In genomic region chr14:88228519-88229236, GRCh38 we compare ENCODE assay signal across 28 cellular contexts.
DNase-seq lines count a peak whose midpoint lies in the region; ATAC-seq and TF ChIP-seq lines count a peak whose summit lies in the region.
"Had no signal": no experiment of that assay in that cellular context is flagged by ENCODE, and none has a peak within 500 bp of the region (broad histone marks: within the 10 kb centered on the region; RNA-seq: fewer than 3 reads in every experiment).

No MANE protein-coding gene starts in this region.

- H3K9me3 Mint-ChIP-seq in activated naive CD4-positive, alpha-beta T cell treated with anti-CD3 and anti-CD28 coated beads, Interleukin-2, amount 50 U/mL, for 72 hours: peaks cover 1 to 2% of the 10 kb centered on the region in 2 donors
- peaks cover under 1% of the 10 kb centered on the region for H3K9me3 Mint-ChIP-seq in activated naive CD4-positive, alpha-beta T cell treated with anti-CD3 and anti-CD28 coated beads, Interleukin-2, amount 10 ng/mL, durations not matched to agents 7 days and 5 days

- H3K36me3 Mint-ChIP-seq in activated naive CD4-positive, alpha-beta T cell treated with anti-CD3 and anti-CD28 coated beads, Interleukin-2, amount 50 U/mL, for 72 hours: peaks cover 7 to 11% of the 10 kb centered on the region in 2 donors
- no peaks in the 10 kb centered on the region for H3K36me3 Mint-ChIP-seq in activated naive CD4-positive, alpha-beta T cell treated with anti-CD3 and anti-CD28 coated beads, Interleukin-2, amount 10 ng/mL, durations not matched to agents 7 days and 5 days
- H3K36me3 Mint-ChIP-seq: CD4-positive, alpha-beta memory T cell had no signal

- H3K4me1 ChIP-seq in foreskin keratinocyte: no peaks in the 10 kb centered on the region

- H3K27ac ChIP-seq in foreskin keratinocyte: no peak overlapping the region
- H3K27ac ChIP-seq: PC-9 had no signal

- H3K27me3 ChIP-seq in foreskin keratinocyte: no peaks in the 10 kb centered on the region

- no peak overlapping the region for H3K4me3 Mint-ChIP-seq in activated naive CD4-positive, alpha-beta T cell treated with anti-CD3 and anti-CD28 coated beads, Interleukin-2, amount 10 ng/mL, durations not matched to agents 7 days and 5 days
- H3K4me3 Mint-ChIP-seq: B cell; CD4-positive, alpha-beta memory T cell; GM23338; nephron; stimulated activated naive CD8-positive, alpha-beta T cell treated with anti-CD3 and anti-CD28 coated beads, Interleukin-15, Interleukin-2, amounts not matched to agents 100 ng/mL and 50 ng/mL, for 24 hours; T-helper 2 cell treated with Interferon-gamma antibody and Interleukin-4, amounts not matched to agents 5 μg/mL and 100 μg/mL, for 36 hours had no signal

- no peak overlapping the region for H3K27ac Mint-ChIP-seq in activated naive CD4-positive, alpha-beta T cell treated with anti-CD3 and anti-CD28 coated beads, Interleukin-2, amount 50 U/mL, for 72 hours
- H3K27ac Mint-ChIP-seq in activated naive CD4-positive, alpha-beta T cell treated with anti-CD3 and anti-CD28 coated beads, Interleukin-2, amount 10 ng/mL, durations not matched to agents 7 days and 5 days: no peak overlapping the region
- H3K27ac Mint-ChIP-seq: B cell; CD4-positive, alpha-beta memory T cell; GM23338; nephron; stimulated activated naive CD8-positive, alpha-beta T cell treated with anti-CD3 and anti-CD28 coated beads, Interleukin-15, Interleukin-2, amounts not matched to agents 100 ng/mL and 50 ng/mL, for 24 hours; T-helper 2 cell treated with Interferon-gamma antibody and Interleukin-4, amounts not matched to agents 5 μg/mL and 100 μg/mL, for 36 hours had no signal

- DNase-seq in activated naive CD4-positive, alpha-beta T cell treated with anti-CD3 and anti-CD28 coated beads, Interleukin-2, amount 50 U/mL, for 72 hours (ENCODE audit: low spot score in 2 of 2): no peak
- no peak for DNase-seq in activated naive CD4-positive, alpha-beta T cell treated with anti-CD3 and anti-CD28 coated beads, Interleukin-2, amount 10 ng/mL, durations not matched to agents 7 days and 5 days
- DNase-seq in RKO (ENCODE audit: low spot score): peak; percentile 46
- DNase-seq in foreskin keratinocyte: peak; percentile 55 to 75
- DNase-seq in dermis blood vessel endothelial cell: no peak
- DNase-seq: ACHN; activated CD4-positive, alpha-beta T cell treated with anti-CD3 and anti-CD28 coated beads for 4 hours; activated CD8-positive, alpha-beta memory T cell treated with anti-CD3 and anti-CD28 coated beads, Interleukin-2, amount 50 U/mL, for 4 hours; activated naive CD4-positive, alpha-beta T cell treated with anti-CD3 and anti-CD28 coated beads, Interleukin-2, amount 50 U/mL, for 16 hours; CD4-positive, alpha-beta memory T cell; hippocampal formation; KBM-7; left colon; MM.1S; mucosa of descending colon; NCI-H146; NCI-H2107; NCI-H345; NCI-H69; PC-9; SHP77 treated with DMSO at 0.1 percent for 48 hours had no signal

- ATAC-seq in activated naive CD4-positive, alpha-beta T cell treated with anti-CD3 and anti-CD28 coated beads, Interleukin-2, amount 50 U/mL, for 72 hours: peak; percentile 45 to 87
- ATAC-seq in HG02884 (IDR thresholded peaks at IDR 0.05; ENCODE audit: unreplicated experiment): peak; percentile 48
- peak; percentile 93 for ATAC-seq in foreskin keratinocyte
- ATAC-seq in GM18519 (IDR thresholded peaks at IDR 0.05; ENCODE audit: low FRiP score, unreplicated experiment): no peak
- ATAC-seq: GM23338, left colon, mucosa of descending colon had no signal

- CTCF ChIA-PET in activated naive CD4-positive, alpha-beta T cell treated with anti-CD3 and anti-CD28 coated beads, Interleukin-2, amount 10 ng/mL, durations not matched to agents 7 days and 5 days (lab: Charles Lee): no interaction called here

- no peaks in the 10 kb centered on the region for H3K27me3 Mint-ChIP-seq in activated naive CD4-positive, alpha-beta T cell treated with anti-CD3 and anti-CD28 coated beads, Interleukin-2, amount 10 ng/mL, durations not matched to agents 7 days and 5 days

- H3K4me1 Mint-ChIP-seq in activated naive CD4-positive, alpha-beta T cell treated with anti-CD3 and anti-CD28 coated beads, Interleukin-2, amount 10 ng/mL, durations not matched to agents 7 days and 5 days: no peaks in the 10 kb centered on the region
- H3K4me1 Mint-ChIP-seq: B cell; CD4-positive, alpha-beta memory T cell; GM23338; nephron had no signal

- no peak for TF ChIP-seq CTCF in foreskin keratinocyte (conservative IDR thresholded peaks at IDR 0.05)

Comparison
In these comparisons a context has a peak if more than half of its experiments do, and no peak if none do; other contexts are left out.
1. DNase-seq: peak in RKO (single experiment) and foreskin keratinocyte (2 of 2); none in activated naive CD4-positive, alpha-beta T cell treated with anti-CD3 and anti-CD28 coated beads, Interleukin-2, amount 50 U/mL, for 72 hours (0 of 2), activated naive CD4-positive, alpha-beta T cell treated with anti-CD3 and anti-CD28 coated beads, Interleukin-2, amount 10 ng/mL, durations not matched to agents 7 days and 5 days (single experiment) and dermis blood vessel endothelial cell (single experiment).